8 cellular contexts compared by ENCODE assay signal in genomic region chr17:45123930-45124796, GRCh38. TPM values are rescaled to one million over a fixed set of nuclear protein-coding genes. Genes with fewer than 3 reads are reported as not detected.
DNase-seq lines count a peak whose midpoint lies in the region; TF ChIP-seq lines count a peak whose summit lies in the region.

No MANE protein-coding gene starts in this region.

- peaks cover 16% of the 10 kb centered on the region for H3K36me3 Mint-ChIP-seq in Calu3 (ENCODE audit: insufficient read depth, unreplicated experiment)

- CTCF ChIA-PET in Calu3 (lab: Charles Lee) = interaction anchor here (0.5 to 1.1 kb wide), 4 partner anchors 11 to 348 kb away, joined by 3 to 4 read pairs (median 3); partner anchors contain the start of gene ACBD4

- no peak for TF ChIP-seq CTCF in Calu3 (IDR thresholded peaks at IDR 0.05; ENCODE audit: unreplicated experiment)

- intact Hi-C loops in Calu3 (cut with micrococcal nuclease; ENCODE audit: unreplicated experiment) = no loop called here

- no peaks in the 10 kb centered on the region for H3K9me3 Mint-ChIP-seq in Calu3 (ENCODE audit: low read depth, unreplicated experiment)

- peak; percentile 96 for DNase-seq in Calu3
- peak; percentile 87 for DNase-seq in LoVo (ENCODE audit: low spot score)
- peak; percentile 89 for DNase-seq in amniotic epithelial cell (ENCODE audit: low read depth)
- DNase-seq in kidney glomerular epithelial cell (lab: John Stamatoyannopoulos, UW) = peak; percentile 87
- DNase-seq in ureter (ENCODE audit: low spot score) = peak; percentile 83
- no peak for DNase-seq in middle frontal gyrus (ENCODE audit: extremely low spot score, low spot score)
- no peak for DNase-seq in NCI-H748 (lab: John Stamatoyannopoulos, UW; ENCODE audit: unreplicated experiment)
- no peak for DNase-seq in activated naive CD4-positive, alpha-beta T cell treated with anti-CD3 and anti-CD28 coated beads, Interleukin-2, amount 50 U/mL, for 16 hours

- H3K27me3 Mint-ChIP-seq in Calu3 (ENCODE audit: unreplicated experiment) = no peaks in the 10 kb centered on the region

- BruUV-seq in Calu3 (replicated peaks; lab: Mats Ljungman, UMichigan) = TSS peak; percentile 89

- peaks cover 47% of the 10 kb centered on the region for H3K4me1 Mint-ChIP-seq in Calu3 (ENCODE audit: low read depth, unreplicated experiment)

- H3K27ac Mint-ChIP-seq in Calu3 (ENCODE audit: unreplicated experiment) = peak overlapping the region; percentile 89

- peak overlapping the region; percentile 31 for H3K4me3 Mint-ChIP-seq in Calu3 (ENCODE audit: low read depth, unreplicated experiment)

RNA-seq across cellular contexts. Expression of gene PLCD3, which starts 8.2 kb away (rescaled TPM):
- total RNA-seq in Calu3 (2022) (34.4 and 64.3 TPM in 2 replicates), ureter (153 TPM)

RNA-seq across cellular contexts. Expression of gene ACBD4, which starts 11.3 kb away (rescaled TPM):
- total RNA-seq in Calu3 (2022) (21.8 and 23.2 TPM in 2 replicates), ureter (26.4 TPM)

RNA-seq across cellular contexts. Expression of gene HEXIM1, which starts 24.1 kb away (rescaled TPM):
- total RNA-seq in Calu3 (2022) = 57.2 and 64.7 TPM in 2 replicates
- total RNA-seq in ureter = 47.0 TPM

RNA-seq across cellular contexts. Expression of gene HEXIM2, which starts 37.5 kb away (rescaled TPM):
- total RNA-seq in Calu3 (2022) = 16.3 and 17.1 TPM in 2 replicates
- total RNA-seq in ureter = 8.0 TPM

Comparison
In these comparisons a context has a peak if more than half of its experiments do, and no peak if none do; other contexts are left out.
1. DNase-seq: peak in Calu3 (single experiment), LoVo (single experiment), amniotic epithelial cell (single experiment), kidney glomerular epithelial cell (single experiment) and ureter (single experiment); none in middle frontal gyrus (single experiment), NCI-H748 (single experiment) and activated naive CD4-positive, alpha-beta T cell treated with anti-CD3 and anti-CD28 coated beads, Interleukin-2, amount 50 U/mL, for 16 hours (single experiment).